9 cellular contexts compared by ENCODE assay signal in genomic region chr1:16960560-16961296, GRCh38. TPM values are rescaled to one million over a fixed set of nuclear protein-coding genes. Genes with fewer than 3 reads are reported as not detected.
DNase-seq lines count a peak whose midpoint lies in the region; ATAC-seq and TF ChIP-seq lines count a peak whose summit lies in the region.
"Had no signal": no experiment of that assay in that cellular context is flagged by ENCODE, and none has a peak within 500 bp of the region (broad histone marks: within the 10 kb centered on the region; RNA-seq: fewer than 3 reads in every experiment).

No MANE protein-coding gene starts in this region.

- no peaks in the 10 kb centered on the region for H3K27me3 Mint-ChIP-seq in CD8-positive, alpha-beta memory T cell
- peaks cover 2% of the 10 kb centered on the region for H3K27me3 Mint-ChIP-seq in dendritic cell treated with granulocyte-macrophage colony-stimulating factor and Interleukin-4, amounts not matched to agents 40 ng/mL and 50 ng/mL, for 4 days

- no peaks in the 10 kb centered on the region for H3K27me3 ChIP-seq in CD8-positive, alpha-beta memory T cell (ENCODE audit: insufficient read depth, low read length, poor library complexity, severe bottlenecking)
- H3K27me3 ChIP-seq in right lobe of liver = no peaks in the 10 kb centered on the region

- H3K9me3 Mint-ChIP-seq in CD8-positive, alpha-beta memory T cell = no peaks in the 10 kb centered on the region
- no peaks in the 10 kb centered on the region for H3K9me3 Mint-ChIP-seq in dendritic cell treated with granulocyte-macrophage colony-stimulating factor and Interleukin-4, amounts not matched to agents 40 ng/mL and 50 ng/mL, for 4 days

- WGBS in right lobe of liver (ENCODE audit: insufficient coverage, low coverage, low lambda C conversion rate, missing lambda C conversion rate) = 25% methylated on average over 8 of the region's 57 CpGs

- TF ChIP-seq CTCF in right lobe of liver (IDR thresholded peaks at IDR 0.05) = peak; percentile 71 to 78 (median 72)

- intact Hi-C loops in dendritic cell treated with granulocyte-macrophage colony-stimulating factor and Interleukin-4, amounts not matched to agents 40 ng/mL and 50 ng/mL, for 4 days (cut with micrococcal nuclease) = loop anchor here (2.0 kb wide), 1 partner anchor 86 kb away; no protein-coding TSS in a partner anchor
- intact Hi-C loops in right lobe of liver (cut with DNase I) = loop anchor here (10.0 kb wide), 2 partner anchors 54 to 74 kb away; partner anchors contain the start of gene ATP13A2 (in 1 of the 2)

- H3K27ac ChIP-seq in CD8-positive, alpha-beta memory T cell (ENCODE audit: low read depth, low read length) = no peak overlapping the region
- no peak overlapping the region for H3K27ac ChIP-seq in right lobe of liver

- peaks cover 11% of the 10 kb centered on the region for H3K4me1 ChIP-seq in CD8-positive, alpha-beta memory T cell (ENCODE audit: insufficient read depth, low read length)
- peaks cover 0 to 7% (median 0%) of the 10 kb centered on the region in 4 donors for H3K4me1 ChIP-seq in right lobe of liver

- peaks cover 9 to 15% (median 10%) of the 10 kb centered on the region in 3 donors for H3K4me1 Mint-ChIP-seq in CD8-positive, alpha-beta memory T cell
- peaks cover 8% of the 10 kb centered on the region for H3K4me1 Mint-ChIP-seq in dendritic cell treated with granulocyte-macrophage colony-stimulating factor and Interleukin-4, amounts not matched to agents 40 ng/mL and 50 ng/mL, for 4 days (ENCODE audit: low read depth)

- H3K36me3 Mint-ChIP-seq in CD8-positive, alpha-beta memory T cell = peaks cover 0 to 22% (median under 1%) of the 10 kb centered on the region in 3 donors
- peaks cover 17% of the 10 kb centered on the region for H3K36me3 Mint-ChIP-seq in dendritic cell treated with granulocyte-macrophage colony-stimulating factor and Interleukin-4, amounts not matched to agents 40 ng/mL and 50 ng/mL, for 4 days (ENCODE audit: low read depth)

- POLR2A ChIA-PET in CD8-positive, alpha-beta memory T cell (lab: Charles Lee) = interaction anchor here (0.8 kb wide), 1 partner anchor 56 kb away, joined by 3 read pairs; no protein-coding TSS in a partner anchor

- H3K9me3 ChIP-seq in CD8-positive, alpha-beta memory T cell (ENCODE audit: low read length) = no peaks in the 10 kb centered on the region
- H3K9me3 ChIP-seq in right lobe of liver = no peaks in the 10 kb centered on the region

- H3K4me3 ChIP-seq in CD8-positive, alpha-beta memory T cell (ENCODE audit: low read length) = peak overlapping the region; percentile 5
- H3K4me3 ChIP-seq in right lobe of liver = peak overlapping the region in 2 of 3 donors; percentile 23 to 44

- ATAC-seq in GM21390 (IDR thresholded peaks at IDR 0.05; ENCODE audit: unreplicated experiment) (peak; percentile 80), right lobe of liver (peak; percentile 86 to 91 (median 90))

- no peak for TF ChIP-seq POLR2A in right lobe of liver (IDR thresholded peaks at IDR 0.05)

- CTCF ChIA-PET in CD8-positive, alpha-beta memory T cell (lab: Charles Lee) = interaction anchor here (0.7 to 2.9 kb wide), 13 partner anchors 9 to 340 kb away, joined by 3 to 30 read pairs (median 3); partner anchors contain the start of gene CROCC

- H3K27ac Mint-ChIP-seq in CD8-positive, alpha-beta memory T cell = peak overlapping the region in 7 of 8 donors; percentile 50 to 93 (median 84)
- H3K27ac Mint-ChIP-seq in dendritic cell treated with granulocyte-macrophage colony-stimulating factor and Interleukin-4, amounts not matched to agents 40 ng/mL and 50 ng/mL, for 4 days = peak overlapping the region; percentile 45

- no peaks in the 10 kb centered on the region for H3K36me3 ChIP-seq in CD8-positive, alpha-beta memory T cell (ENCODE audit: insufficient read depth, low read length)
- H3K36me3 ChIP-seq in right lobe of liver = no peaks in the 10 kb centered on the region

- DNase-seq in CD8-positive, alpha-beta memory T cell = peak; percentile 53 to 85 (median 68)
- DNase-seq in NCI-H2107 (lab: John Stamatoyannopoulos, UW) (peak; percentile 78), right lobe of liver (peak; percentile 88 to 89 (median 89)), cerebellar nuclear complex (lab: John Stamatoyannopoulos, UW) (no peak)
- peak; percentile 66 to 85 for DNase-seq in activated CD4-positive, alpha-beta T cell treated with anti-CD3 and anti-CD28 coated beads for 24 hours (ENCODE audit: low read depth in 2 of 2)
- peak; percentile 84 for DNase-seq in stimulated activated CD4-positive, alpha-beta T cell treated with anti-CD3 and anti-CD28 coated beads, Interleukin-4, amount 100 ng/mL, for 24 hours

- H3K4me3 Mint-ChIP-seq in CD8-positive, alpha-beta memory T cell = peak overlapping the region; percentile 72 to 92 (median 86)
- peak overlapping the region; percentile 55 for H3K4me3 Mint-ChIP-seq in dendritic cell treated with granulocyte-macrophage colony-stimulating factor and Interleukin-4, amounts not matched to agents 40 ng/mL and 50 ng/mL, for 4 days

RNA-seq across cellular contexts. Expression of gene MFAP2, which starts 19.7 kb away (rescaled TPM):
- total RNA-seq in CD8-positive, alpha-beta memory T cell = not detected
- polyA plus RNA-seq in CD8-positive, alpha-beta memory T cell = 0.39 TPM
- 1 to 10 TPM in 2 of 6 experiments, under 1 TPM in 1, not detected in 3; 0.35 to 1.3 (median 1.2) TPM for total RNA-seq in right lobe of liver
- total RNA-seq: T-helper 2 cell treated with Interferon-gamma antibody and Interleukin-4, amounts not matched to agents 100 ng/mL and 5 ng/mL, for 36 hours had no signal

RNA-seq across cellular contexts. Expression of gene CROCC, which starts 39.0 kb away (rescaled TPM):
- total RNA-seq in CD8-positive, alpha-beta memory T cell = 10 to 100 TPM; 25.6 to 30.1 TPM
- 6.9 TPM for polyA plus RNA-seq in CD8-positive, alpha-beta memory T cell
- 10 to 100 TPM in 3 of 6 experiments, 1 to 10 TPM in 3; 6.5 to 12.7 (median 9.4) TPM for total RNA-seq in right lobe of liver

RNA-seq across cellular contexts. Expression of gene ATP13A2, which starts 51.0 kb away (rescaled TPM):
- 10 to 100 TPM; 43.8 to 44.0 TPM for total RNA-seq in CD8-positive, alpha-beta memory T cell
- 61.3 TPM for polyA plus RNA-seq in CD8-positive, alpha-beta memory T cell
- 10 to 100 TPM in 3 of 6 experiments, 1 to 10 TPM in 3; 5.0 to 12.5 (median 9.2) TPM for total RNA-seq in right lobe of liver

Comparison
In these comparisons a context has a peak if more than half of its experiments do, and no peak if none do; other contexts are left out.
1. DNase-seq: peak in CD8-positive, alpha-beta memory T cell (5 of 5), NCI-H2107 (single experiment), activated CD4-positive, alpha-beta T cell treated with anti-CD3 and anti-CD28 coated beads for 24 hours (2 of 2), right lobe of liver (3 of 3) and stimulated activated CD4-positive, alpha-beta T cell treated with anti-CD3 and anti-CD28 coated beads, Interleukin-4, amount 100 ng/mL, for 24 hours (single experiment); none in cerebellar nuclear complex (0 of 2).